Comparison of ENCODE assay signal across 1 cellular context in the genomic region with DNA sequence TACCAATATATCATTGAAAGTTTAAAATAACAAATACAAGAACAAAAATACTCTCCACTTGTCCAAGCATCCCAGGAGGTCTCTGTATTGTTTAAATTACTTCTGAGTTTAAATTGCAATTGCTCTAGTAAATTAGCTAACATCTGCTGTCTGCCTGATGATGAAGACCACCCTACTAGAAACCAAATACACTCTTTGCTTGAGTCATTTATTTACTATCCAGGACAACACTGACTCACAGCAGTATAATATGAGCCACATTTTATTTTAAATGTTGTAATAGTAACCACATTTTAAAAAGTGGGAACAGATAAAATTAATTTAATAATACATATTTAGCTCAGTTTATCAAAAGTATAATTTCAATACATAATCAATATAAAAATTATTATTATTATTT.
TF ChIP-seq lines count a peak whose summit lies in the region.

No MANE protein-coding gene starts in this region.

TF ChIP-seq in HEK293, 187 proteins besides CTCF, POLR2A, EP300 and RAD21 (continued from another document):
- TF ChIP-seq, protein P1, sequence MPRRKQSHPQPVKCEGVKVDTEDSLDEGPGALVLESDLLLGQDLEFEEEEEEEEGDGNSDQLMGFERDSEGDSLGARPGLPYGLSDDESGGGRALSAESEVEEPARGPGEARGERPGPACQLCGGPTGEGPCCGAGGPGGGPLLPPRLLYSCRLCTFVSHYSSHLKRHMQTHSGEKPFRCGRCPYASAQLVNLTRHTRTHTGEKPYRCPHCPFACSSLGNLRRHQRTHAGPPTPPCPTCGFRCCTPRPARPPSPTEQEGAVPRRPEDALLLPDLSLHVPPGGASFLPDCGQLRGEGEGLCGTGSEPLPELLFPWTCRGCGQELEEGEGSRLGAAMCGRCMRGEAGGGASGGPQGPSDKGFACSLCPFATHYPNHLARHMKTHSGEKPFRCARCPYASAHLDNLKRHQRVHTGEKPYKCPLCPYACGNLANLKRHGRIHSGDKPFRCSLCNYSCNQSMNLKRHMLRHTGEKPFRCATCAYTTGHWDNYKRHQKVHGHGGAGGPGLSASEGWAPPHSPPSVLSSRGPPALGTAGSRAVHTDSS (tag by site-specific recombination; IDR thresholded peaks at IDR 0.05), result 0 out of 2 replicates have a peak, but pooled peaks have one; percentile 44
- TF ChIP-seq, protein P2, sequence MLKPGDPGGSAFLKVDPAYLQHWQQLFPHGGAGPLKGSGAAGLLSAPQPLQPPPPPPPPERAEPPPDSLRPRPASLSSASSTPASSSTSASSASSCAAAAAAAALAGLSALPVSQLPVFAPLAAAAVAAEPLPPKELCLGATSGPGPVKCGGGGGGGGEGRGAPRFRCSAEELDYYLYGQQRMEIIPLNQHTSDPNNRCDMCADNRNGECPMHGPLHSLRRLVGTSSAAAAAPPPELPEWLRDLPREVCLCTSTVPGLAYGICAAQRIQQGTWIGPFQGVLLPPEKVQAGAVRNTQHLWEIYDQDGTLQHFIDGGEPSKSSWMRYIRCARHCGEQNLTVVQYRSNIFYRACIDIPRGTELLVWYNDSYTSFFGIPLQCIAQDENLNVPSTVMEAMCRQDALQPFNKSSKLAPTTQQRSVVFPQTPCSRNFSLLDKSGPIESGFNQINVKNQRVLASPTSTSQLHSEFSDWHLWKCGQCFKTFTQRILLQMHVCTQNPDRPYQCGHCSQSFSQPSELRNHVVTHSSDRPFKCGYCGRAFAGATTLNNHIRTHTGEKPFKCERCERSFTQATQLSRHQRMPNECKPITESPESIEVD (tag by site-specific recombination; IDR thresholded peaks at IDR 0.05), result peak; percentile 40; the same call in 1 of the 2 replicates
